In the genomic region with DNA sequence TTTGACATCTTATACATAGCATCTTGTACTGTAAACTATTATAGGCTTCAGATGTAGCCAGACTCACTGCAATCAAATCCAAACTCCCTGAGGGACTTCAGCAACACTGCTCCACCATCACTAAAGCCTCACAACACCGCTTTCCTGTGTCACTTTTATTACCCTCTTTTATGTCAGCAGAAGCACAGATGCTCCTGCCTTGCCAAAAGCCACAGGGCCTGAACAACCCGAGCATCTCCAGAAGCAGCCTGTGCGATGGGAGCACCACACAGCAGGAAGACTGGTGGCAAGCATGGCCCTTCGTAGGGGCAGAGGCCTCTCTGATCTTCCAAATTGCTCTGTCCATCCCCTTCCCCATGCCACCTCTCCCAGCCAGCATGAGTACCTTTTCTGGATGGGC, we compare ENCODE assay signal across 11 cellular contexts. TPM values are rescaled to one million over a fixed set of nuclear protein-coding genes. Genes with fewer than 3 reads are reported as not detected.
DNase-seq lines count a peak whose midpoint lies in the region; ATAC-seq and TF ChIP-seq lines count a peak whose summit lies in the region.
"Had no signal": no experiment of that assay in that cellular context is flagged by ENCODE, and none has a peak within 500 bp of the region (broad histone marks: within the 10 kb centered on the region; RNA-seq: fewer than 3 reads in every experiment).

No MANE protein-coding gene starts in this region.

- no peak for TF ChIP-seq EP300 in gastroesophageal sphincter (IDR thresholded peaks at IDR 0.05)

- peaks cover 82% of the 10 kb centered on the region for H3K36me3 Mint-ChIP-seq in activated CD4-positive, alpha-beta T cell treated with anti-CD3 and anti-CD28 coated beads, Interleukin-2, amount 10 ng/mL, durations not matched to agents 7 days and 5 days (ENCODE audit: low read depth)
- H3K36me3 Mint-ChIP-seq in activated naive CD8-positive, alpha-beta T cell treated with anti-CD3 and anti-CD28 coated beads, Interleukin-2, amount 10 ng/mL, durations not matched to agents 7 days and 5 days: peaks cover 75% of the 10 kb centered on the region

- 57 to 84% (median 73%) methylated on average over 4 of the region's 4 CpGs for WGBS in spleen, 5 donors
- 88% methylated on average over 2 of the region's 4 CpGs; no CpG with 5 or more reads in 1 of the 2 donors for WGBS in gastroesophageal sphincter (ENCODE audit: low coverage in 1 of 2), 2 donors

- H3K4me1 Mint-ChIP-seq in activated CD4-positive, alpha-beta T cell treated with anti-CD3 and anti-CD28 coated beads, Interleukin-2, amount 10 ng/mL, durations not matched to agents 7 days and 5 days: peaks cover 67% of the 10 kb centered on the region
- peaks cover 52% of the 10 kb centered on the region for H3K4me1 Mint-ChIP-seq in activated naive CD8-positive, alpha-beta T cell treated with anti-CD3 and anti-CD28 coated beads, Interleukin-2, amount 10 ng/mL, durations not matched to agents 7 days and 5 days

- peaks cover 0 to 14% (median 7%) of the 10 kb centered on the region in 8 donors for H3K9me3 ChIP-seq in spleen
- H3K9me3 ChIP-seq in gastroesophageal sphincter: no peaks in the 10 kb centered on the region
- H3K9me3 ChIP-seq: uterus had no signal

- CTCF ChIA-PET in activated CD4-positive, alpha-beta T cell treated with anti-CD3 and anti-CD28 coated beads, Interleukin-2, amount 10 ng/mL, durations not matched to agents 7 days and 5 days (lab: Charles Lee): no interaction called here

- DNase-seq in activated CD4-positive, alpha-beta T cell treated with anti-CD3 and anti-CD28 coated beads, Interleukin-2, amount 10 ng/mL, durations not matched to agents 7 days and 5 days: no peak
- no peak for DNase-seq in activated CD4-positive, alpha-beta T cell treated with anti-CD3 and anti-CD28 coated beads, Interleukin-2, amount 50 U/mL, for 48 hours
- DNase-seq in activated naive CD8-positive, alpha-beta T cell treated with anti-CD3 and anti-CD28 coated beads, Interleukin-2, amount 10 ng/mL, durations not matched to agents 7 days and 5 days: no peak
- no peak for DNase-seq in spleen
- no peak for DNase-seq in NCI-H146 treated with DMSO at 0.1 percent for 48 hours (lab: John Stamatoyannopoulos, UW; ENCODE audit: unreplicated experiment)
- no peak for DNase-seq in NCI-H510A treated with DMSO at 0.1 percent for 48 hours (lab: John Stamatoyannopoulos, UW)
- DNase-seq: NCI-H1105 treated with DMSO at 0.1 percent for 48 hours, uterus, WERI-Rb-1 had no signal

- peak overlapping the region; percentile 32 for H3K27ac Mint-ChIP-seq in activated CD4-positive, alpha-beta T cell treated with anti-CD3 and anti-CD28 coated beads, Interleukin-2, amount 10 ng/mL, durations not matched to agents 7 days and 5 days
- H3K27ac Mint-ChIP-seq in activated naive CD8-positive, alpha-beta T cell treated with anti-CD3 and anti-CD28 coated beads, Interleukin-2, amount 10 ng/mL, durations not matched to agents 7 days and 5 days: peak overlapping the region; percentile 64

- H3K27me3 ChIP-seq in spleen (replicated peaks in 1 of 7) (no peaks in the 10 kb centered on the region), gastroesophageal sphincter (no peaks in the 10 kb centered on the region)
- H3K27me3 ChIP-seq: uterus had no signal

- H3K27ac ChIP-seq in spleen (peak overlapping the region in 6 of 8 donors; percentile 14 to 68 (median 36)), gastroesophageal sphincter (peak overlapping the region in 1 of 4 donors; percentile 20)
- H3K27ac ChIP-seq: WERI-Rb-1 had no signal

- TF ChIP-seq POLR2A in spleen (IDR thresholded peaks at IDR 0.05) (no peak), gastroesophageal sphincter (IDR thresholded peaks at IDR 0.05) (no peak)

- intact Hi-C loops in spleen (cut with DNase I; ENCODE audit: low total_unique reads): no loop called here

- H3K27me3 Mint-ChIP-seq in activated CD4-positive, alpha-beta T cell treated with anti-CD3 and anti-CD28 coated beads, Interleukin-2, amount 10 ng/mL, durations not matched to agents 7 days and 5 days: no peaks in the 10 kb centered on the region
- H3K27me3 Mint-ChIP-seq in activated naive CD8-positive, alpha-beta T cell treated with anti-CD3 and anti-CD28 coated beads, Interleukin-2, amount 10 ng/mL, durations not matched to agents 7 days and 5 days: no peaks in the 10 kb centered on the region

- H3K4me3 ChIP-seq in spleen (no peak overlapping the region), gastroesophageal sphincter (no peak overlapping the region)
- H3K4me3 ChIP-seq: uterus had no signal

- H3K36me3 ChIP-seq in spleen (peaks cover 0 to 46% (median 0%) of the 10 kb centered on the region in 6 donors), gastroesophageal sphincter (peaks cover 0 to 8% of the 10 kb centered on the region in 2 donors)
- H3K36me3 ChIP-seq: uterus had no signal

- ATAC-seq in HG02943 (IDR thresholded peaks at IDR 0.05; ENCODE audit: low read depth, unreplicated experiment) (peak; percentile 10), gastroesophageal sphincter (no peak)
- ATAC-seq in activated naive CD8-positive, alpha-beta T cell treated with anti-CD3 and anti-CD28 coated beads, Interleukin-2, amount 10 ng/mL, durations not matched to agents 7 days and 5 days (ENCODE audit: low read depth): peak; percentile 13

- H3K9me3 Mint-ChIP-seq in activated CD4-positive, alpha-beta T cell treated with anti-CD3 and anti-CD28 coated beads, Interleukin-2, amount 10 ng/mL, durations not matched to agents 7 days and 5 days: peaks cover 17% of the 10 kb centered on the region
- peaks cover 15% of the 10 kb centered on the region for H3K9me3 Mint-ChIP-seq in activated naive CD8-positive, alpha-beta T cell treated with anti-CD3 and anti-CD28 coated beads, Interleukin-2, amount 10 ng/mL, durations not matched to agents 7 days and 5 days

- TF ChIP-seq CTCF in spleen (IDR thresholded peaks at IDR 0.05 in 8 of 11, conservative IDR thresholded peaks at IDR 0.05 in 3 of 11) (no peak), gastroesophageal sphincter (IDR thresholded peaks at IDR 0.05) (no peak)

- peaks cover 7 to 74% (median 50%) of the 10 kb centered on the region in 6 donors for H3K4me1 ChIP-seq in spleen
- peaks cover 12 to 54% (median 15%) of the 10 kb centered on the region in 3 donors for H3K4me1 ChIP-seq in gastroesophageal sphincter

- no peak overlapping the region for H3K4me3 Mint-ChIP-seq in activated CD4-positive, alpha-beta T cell treated with anti-CD3 and anti-CD28 coated beads, Interleukin-2, amount 10 ng/mL, durations not matched to agents 7 days and 5 days
- H3K4me3 Mint-ChIP-seq in activated naive CD8-positive, alpha-beta T cell treated with anti-CD3 and anti-CD28 coated beads, Interleukin-2, amount 10 ng/mL, durations not matched to agents 7 days and 5 days: peak overlapping the region; percentile 2

- POLR2A ChIA-PET in activated CD4-positive, alpha-beta T cell treated with anti-CD3 and anti-CD28 coated beads, Interleukin-2, amount 10 ng/mL, durations not matched to agents 7 days and 5 days (lab: Charles Lee): no interaction called here
- POLR2A ChIA-PET in activated naive CD8-positive, alpha-beta T cell treated with anti-CD3 and anti-CD28 coated beads, Interleukin-2, amount 10 ng/mL, durations not matched to agents 7 days and 5 days (lab: Charles Lee): interaction anchor here (1.2 to 1.9 kb wide), 2 partner anchors 19 to 22 kb away, joined by 4 to 7 read pairs; no protein-coding TSS in a partner anchor

RNA-seq across cellular contexts. Expression of gene TMEM123, which starts 22.9 kb away (rescaled TPM):
- total RNA-seq in activated CD4-positive, alpha-beta T cell treated with anti-CD3 and anti-CD28 coated beads, Interleukin-2, amount 10 ng/mL, durations not matched to agents 7 days and 5 days: 100 to 1,000 TPM; 489 to 694 TPM
- 100 to 1,000 TPM; 490 to 493 TPM for total RNA-seq in activated naive CD8-positive, alpha-beta T cell treated with anti-CD3 and anti-CD28 coated beads, Interleukin-2, amount 10 ng/mL, durations not matched to agents 7 days and 5 days
- total RNA-seq in spleen (100 to 1,000 TPM; 109 to 184 (median 161) TPM), gastroesophageal sphincter (100 to 1,000 TPM in 2 of 4 donors, 10 to 100 TPM in 2; 87.6 to 141 (median 101) TPM)
- 10 to 100 TPM; 51.3 to 92.7 (median 66.3) TPM for polyA plus RNA-seq in spleen
